In the genomic region with DNA sequence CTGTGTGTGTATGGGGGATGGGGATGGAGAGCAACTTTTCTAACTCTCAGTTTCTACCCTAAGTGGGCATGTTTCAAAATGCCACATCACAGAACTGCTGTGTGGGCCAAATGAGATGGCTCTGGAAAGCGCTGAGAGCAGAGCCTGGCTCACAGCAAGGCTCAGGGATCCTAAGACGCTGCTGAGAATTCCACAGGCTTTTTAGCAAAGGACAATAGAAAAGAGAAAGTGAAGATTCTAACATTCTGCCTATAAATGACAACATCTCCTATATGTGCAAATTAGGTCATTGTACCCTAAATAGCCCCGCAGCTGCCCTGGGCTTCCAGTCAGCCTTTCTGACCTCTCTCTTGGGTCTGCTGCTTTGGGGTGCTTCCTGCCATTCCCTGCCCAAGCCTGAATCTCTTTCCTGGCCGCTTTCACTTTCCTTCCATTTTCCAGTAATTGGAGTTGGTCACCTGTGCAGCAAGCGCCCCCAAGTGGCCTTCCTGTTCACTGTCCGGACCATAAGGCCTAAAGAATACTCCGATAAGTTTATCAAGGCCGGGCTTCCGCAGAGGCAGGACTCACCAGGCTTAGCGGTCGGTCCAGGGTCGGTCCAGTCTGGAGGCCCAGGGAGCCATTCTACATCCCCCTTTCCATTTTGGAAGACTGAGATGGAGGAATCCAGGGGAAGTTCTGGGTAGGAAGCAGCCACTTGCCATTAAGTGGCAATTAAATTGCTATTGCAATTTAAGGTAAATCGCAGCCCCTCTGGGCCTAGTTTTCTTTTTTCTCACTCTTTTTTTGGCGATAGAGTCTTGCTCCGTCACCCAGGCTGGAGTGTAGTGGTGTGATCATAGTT, we compare ENCODE assay signal across 8 cellular contexts. TPM values are rescaled to one million over a fixed set of nuclear protein-coding genes. Genes with fewer than 3 reads are reported as not detected.
DNase-seq lines count a peak whose midpoint lies in the region; ATAC-seq and TF ChIP-seq lines count a peak whose summit lies in the region.

No MANE protein-coding gene starts in this region.

- H3K27ac ChIP-seq in left ventricle myocardium inferior (replicated peaks): peak overlapping the region; percentile 79
- peak overlapping the region; percentile 57 for H3K27ac ChIP-seq in urinary bladder (ENCODE audit: low read depth)

- no peaks in the 10 kb centered on the region for H3K27me3 Mint-ChIP-seq in T-helper 17 cell

- H3K4me3 Mint-ChIP-seq in T-helper 17 cell: peak overlapping the region; percentile 91

- H3K4me1 Mint-ChIP-seq in T-helper 17 cell: peaks cover 19% of the 10 kb centered on the region

- no peaks in the 10 kb centered on the region for H3K27me3 ChIP-seq in left ventricle myocardium inferior (ENCODE audit: low read depth)

- 12% methylated on average over 15 of the region's 15 CpGs for WGBS in urinary bladder

- intact Hi-C loops in left ventricle myocardium inferior (cut with micrococcal nuclease): loop anchor here (5.0 kb wide), 1 partner anchor 50 kb away; no protein-coding TSS in a partner anchor

- TF ChIP-seq CTCF in GM12875 (IDR thresholded peaks at IDR 0.05; ENCODE audit: borderline replicate concordance, insufficient read depth, low read depth, low read length) (peak; percentile 79), left ventricle myocardium inferior (IDR thresholded peaks at IDR 0.05; ENCODE audit: borderline replicate concordance) (peak; percentile 91)

- H3K36me3 Mint-ChIP-seq in T-helper 17 cell (ENCODE audit: low read depth): no peaks in the 10 kb centered on the region

- H3K4me3 ChIP-seq in GM12875 (ENCODE audit: low read depth, low read length) (no peak overlapping the region), left ventricle myocardium inferior (peak overlapping the region; percentile 59), urinary bladder (ENCODE audit: low read depth, low read length) (no peak overlapping the region)

- H3K9me3 ChIP-seq in T-helper 17 cell (ENCODE audit: control insufficient read depth, low read length, poor library complexity, severe bottlenecking) (no peaks in the 10 kb centered on the region), left ventricle myocardium inferior (replicated peaks) (no peaks in the 10 kb centered on the region)

- peak overlapping the region; percentile 37 for H3K27ac Mint-ChIP-seq in T-helper 17 cell

- H3K36me3 ChIP-seq in left ventricle myocardium inferior: no peaks in the 10 kb centered on the region
- H3K36me3 ChIP-seq in urinary bladder (ENCODE audit: insufficient read depth): no peaks in the 10 kb centered on the region

- DNase-seq in NCI-H1105 treated with DMSO at 0.1 percent for 48 hours (lab: John Stamatoyannopoulos, UW) (peak; percentile 86), T-helper 17 cell (peak; percentile 47 to 51 (median 49)), amygdala (lab: John Stamatoyannopoulos, UW) (peak in 53 of 56 donors; percentile 31 to 93 (median 74)), left ventricle myocardium inferior (peak; percentile 90), putamen (ENCODE audit: low spot score) (peak; percentile 86)

- peak; percentile 88 for ATAC-seq in T-helper 17 cell
- no peak for ATAC-seq in GM21737 (IDR thresholded peaks at IDR 0.05; ENCODE audit: unreplicated experiment)

- H3K4me1 ChIP-seq in left ventricle myocardium inferior (peaks cover 28% of the 10 kb centered on the region), urinary bladder (ENCODE audit: insufficient read depth) (no peaks in the 10 kb centered on the region)

RNA-seq across cellular contexts. Expression of a gene that starts 6.7 kb away (rescaled TPM):
- total RNA-seq in T-helper 17 cell (1 to 10 TPM; 1.8 to 5.6 TPM), left ventricle myocardium inferior (28.2 TPM), urinary bladder (33.8 TPM)
- 44.7 TPM for polyA plus RNA-seq in urinary bladder

RNA-seq across cellular contexts. Expression of a gene that starts 30.4 kb away (rescaled TPM):
- total RNA-seq in T-helper 17 cell (10 to 100 TPM; 11.6 to 19.7 TPM), left ventricle myocardium inferior (23.0 TPM), urinary bladder (26.2 TPM)
- polyA plus RNA-seq in urinary bladder: 25.7 TPM

RNA-seq across cellular contexts. Expression of a gene that starts 36.4 kb away (rescaled TPM):
- total RNA-seq in T-helper 17 cell: 10 to 100 TPM; 24.4 to 30.5 TPM
- 21.0 TPM for total RNA-seq in left ventricle myocardium inferior
- 14.4 TPM for total RNA-seq in urinary bladder
- 10.3 TPM for polyA plus RNA-seq in urinary bladder

RNA-seq across cellular contexts. Expression of a gene that starts 54.3 kb away (rescaled TPM):
- not detected for total RNA-seq in T-helper 17 cell
- total RNA-seq in left ventricle myocardium inferior: not detected
- total RNA-seq in urinary bladder: not detected
- polyA plus RNA-seq in urinary bladder: not detected
